ENCODE assay signal across 28 cellular contexts in genomic region chr2:58207189-58207588, GRCh38.
"Had no signal": no experiment of that assay in that cellular context is flagged by ENCODE, and none has a peak within 500 bp of the region (broad histone marks: within the 10 kb centered on the region; RNA-seq: fewer than 3 reads in every experiment).

No MANE protein-coding gene starts in this region.

- ATAC-seq: activated CD8-positive, alpha-beta T cell treated with anti-CD3 and anti-CD28 coated beads, Interleukin-2, amount 10 ng/mL, durations not matched to agents 7 days and 5 days; activated T-helper 17 cell treated with anti-CD3 and anti-CD28 coated beads, Interleukin-2, amount 50 U/mL, for 72 hours; esophagus mucosa; left lung; sciatic nerve; stimulated activated memory B cell treated with anti-CD40 and anti-IgM and Interleukin-4, amounts not matched to agents 10 μg/mL and 1 μg/mL and 100 μg/mL, for 72 hours had no signal

- H3K27ac ChIP-seq: left lung, stomach, suprapubic skin, transverse colon, VCaP had no signal

- H3K4me3 ChIP-seq: left lung, lung, stomach, suprapubic skin, transverse colon had no signal

- H3K4me3 Mint-ChIP-seq: activated CD8-positive, alpha-beta T cell treated with anti-CD3 and anti-CD28 coated beads, Interleukin-2, amount 10 ng/mL, durations not matched to agents 7 days and 5 days; activated naive CD8-positive, alpha-beta T cell treated with anti-CD3 and anti-CD28 coated beads for 36 hours; activated T-cell treated with anti-CD3 and anti-CD28 coated beads, Interleukin-2, amount 50 U/mL, for 24 hours; activated T-helper 17 cell treated with anti-CD3 and anti-CD28 coated beads, Interleukin-2, amount 50 U/mL, for 72 hours; central memory CD8-positive, alpha-beta T cell; immature natural killer cell; naive B cell; stimulated activated memory B cell treated with anti-CD40 and anti-IgM and Interleukin-4, amounts not matched to agents 10 μg/mL and 1 μg/mL and 100 μg/mL, for 72 hours; T-helper 2 cell treated with Interferon-gamma antibody and Interleukin-4, amounts not matched to agents 5 μg/mL and 100 μg/mL, for 36 hours had no signal

- H3K9me3 ChIP-seq: suprapubic skin, transverse colon had no signal

- H3K27me3 Mint-ChIP-seq: activated naive CD8-positive, alpha-beta T cell treated with anti-CD3 and anti-CD28 coated beads for 36 hours; activated T-cell treated with anti-CD3 and anti-CD28 coated beads, Interleukin-2, amount 50 U/mL, for 24 hours; activated T-helper 17 cell treated with anti-CD3 and anti-CD28 coated beads, Interleukin-2, amount 50 U/mL, for 72 hours; central memory CD8-positive, alpha-beta T cell; naive B cell; stimulated activated memory B cell treated with anti-CD40 and anti-IgM and Interleukin-4, amounts not matched to agents 10 μg/mL and 1 μg/mL and 100 μg/mL, for 72 hours had no signal

- DNase-seq: activated CD4-positive, alpha-beta T cell treated with anti-CD3 and anti-CD28 coated beads for 1 hour; activated CD4-positive, alpha-beta T cell treated with anti-CD3 and anti-CD28 coated beads, Interleukin-2, amount 50 U/mL, for 1 hour; activated CD8-positive, alpha-beta T cell treated with anti-CD3 and anti-CD28 coated beads, Interleukin-2, amount 10 ng/mL, durations not matched to agents 7 days and 5 days; activated naive CD4-positive, alpha-beta T cell; activated naive CD8-positive, alpha-beta T cell treated with anti-CD3 and anti-CD28 coated beads for 36 hours; activated T-cell treated with anti-CD3 and anti-CD28 coated beads, Interleukin-2, amount 50 U/mL, for 24 hours; effector memory CD4-positive, alpha-beta T cell; foreskin melanocyte; immature natural killer cell; left lung; naive B cell; posterior cingulate gyrus; small intestine; stomach; transverse colon had no signal

- FAIRE-seq: astrocyte, colon, endothelial cell of umbilical vein, small intestine, urothelium cell line had no signal

- H3K4me1 ChIP-seq: left lung, suprapubic skin had no signal

- H3K27me3 ChIP-seq: left lung, stomach, suprapubic skin, transverse colon had no signal

- H3K4me1 Mint-ChIP-seq: activated naive CD8-positive, alpha-beta T cell treated with anti-CD3 and anti-CD28 coated beads for 36 hours; activated T-helper 17 cell treated with anti-CD3 and anti-CD28 coated beads, Interleukin-2, amount 50 U/mL, for 72 hours; central memory CD8-positive, alpha-beta T cell; immature natural killer cell; naive B cell; stimulated activated memory B cell treated with anti-CD40 and anti-IgM and Interleukin-4, amounts not matched to agents 10 μg/mL and 1 μg/mL and 100 μg/mL, for 72 hours had no signal

- H3K27ac Mint-ChIP-seq: activated CD8-positive, alpha-beta T cell treated with anti-CD3 and anti-CD28 coated beads, Interleukin-2, amount 10 ng/mL, durations not matched to agents 7 days and 5 days; activated naive CD8-positive, alpha-beta T cell treated with anti-CD3 and anti-CD28 coated beads for 36 hours; activated T-cell treated with anti-CD3 and anti-CD28 coated beads, Interleukin-2, amount 50 U/mL, for 24 hours; activated T-helper 17 cell treated with anti-CD3 and anti-CD28 coated beads, Interleukin-2, amount 50 U/mL, for 72 hours; stimulated activated memory B cell treated with anti-CD40 and anti-IgM and Interleukin-4, amounts not matched to agents 10 μg/mL and 1 μg/mL and 100 μg/mL, for 72 hours; T-helper 2 cell treated with Interferon-gamma antibody and Interleukin-4, amounts not matched to agents 5 μg/mL and 100 μg/mL, for 36 hours had no signal
